ENCODE assay signal across 29 cellular contexts in the genomic region with DNA sequence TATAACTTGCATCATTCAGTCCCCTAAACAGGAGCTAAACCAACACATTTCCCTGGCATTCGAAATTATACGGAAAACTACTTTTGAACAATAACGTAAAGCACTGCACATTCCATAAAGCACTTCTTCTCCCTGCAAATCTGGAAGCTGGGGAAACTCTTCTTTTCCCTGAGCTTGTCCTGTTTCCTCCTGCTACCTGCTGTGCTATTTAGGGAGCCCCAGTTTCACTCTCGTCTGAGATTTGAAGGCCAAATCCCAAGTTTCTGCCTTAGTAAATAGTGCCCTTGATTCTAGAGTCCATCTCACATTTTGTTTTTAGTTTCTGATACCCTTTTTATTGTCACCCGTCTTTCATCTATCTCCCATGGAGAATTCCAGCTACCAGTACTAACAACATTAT.
"Had no signal": no experiment of that assay in that cellular context is flagged by ENCODE, and none has a peak within 500 bp of the region (broad histone marks: within the 10 kb centered on the region; RNA-seq: fewer than 3 reads in every experiment).

No MANE protein-coding gene starts in this region.

- H3K4me1 ChIP-seq: adrenal gland, body of pancreas had no signal

- H3K27ac ChIP-seq: adrenal gland, body of pancreas, epithelial cell of prostate, VCaP had no signal

- H3K27me3 ChIP-seq: adrenal gland, body of pancreas had no signal

- H3K9me3 ChIP-seq: body of pancreas had no signal

- H3K4me3 ChIP-seq: adrenal gland, body of pancreas had no signal

- H3K36me3 ChIP-seq: adrenal gland had no signal

- ATAC-seq: activated CD4-positive, alpha-beta T cell treated with anti-CD3 and anti-CD28 coated beads for 36 hours; activated CD8-positive, alpha-beta memory T cell treated with anti-CD3 and anti-CD28 coated beads, Interleukin-2, amount 10 ng/mL, durations not matched to agents 7 days and 5 days; activated CD8-positive, alpha-beta T cell treated with anti-CD3 and anti-CD28 coated beads, Interleukin-2, amount 10 ng/mL, durations not matched to agents 7 days and 5 days; activated naive CD8-positive, alpha-beta T cell treated with anti-CD3 and anti-CD28 coated beads, Interleukin-2, amount 50 U/mL, for 24 hours; body of pancreas had no signal

- FAIRE-seq: colon, endometrium, endothelial cell of umbilical vein had no signal

- DNase-seq: activated CD4-positive, alpha-beta memory T cell treated with anti-CD3 and anti-CD28 coated beads for 36 hours; activated CD4-positive, alpha-beta T cell treated with anti-CD3 and anti-CD28 coated beads for 36 hours; activated CD4-positive, alpha-beta T cell treated with anti-CD3 and anti-CD28 coated beads, Interleukin-2, amount 10 ng/mL, durations not matched to agents 24 days and 14 days; activated CD4-positive, CD25-positive, alpha-beta regulatory T cell; activated CD4-positive, CD25-positive, alpha-beta regulatory T cell treated with anti-CD3 and anti-CD28 coated beads, Interleukin-2, amount 50 U/mL, for 72 hours; activated CD8-positive, alpha-beta memory T cell treated with anti-CD3 and anti-CD28 coated beads, Interleukin-2, amount 10 ng/mL, durations not matched to agents 7 days and 5 days; activated CD8-positive, alpha-beta memory T cell treated with anti-CD3 and anti-CD28 coated beads, Interleukin-2, amount 50 U/mL, for 4 hours; activated CD8-positive, alpha-beta T cell treated with anti-CD3 and anti-CD28 coated beads, Interleukin-2, amount 10 ng/mL, durations not matched to agents 7 days and 5 days; activated effector memory CD4-positive, alpha-beta T cell treated with anti-CD3 and anti-CD28 coated beads, Interleukin-2, amount 50 U/mL, for 16 hours; activated naive CD4-positive, alpha-beta T cell treated with anti-CD3 and anti-CD28 coated beads for 36 hours; activated naive CD8-positive, alpha-beta T cell treated with anti-CD3 and anti-CD28 coated beads for 36 hours; activated naive CD8-positive, alpha-beta T cell treated with anti-CD3 and anti-CD28 coated beads, Interleukin-2, amount 50 U/mL, for 24 hours; activated T-cell treated with anti-CD3 and anti-CD28 coated beads, Interleukin-2, amount 50 U/mL, for 1 hour; activated T-cell treated with anti-CD3 and anti-CD28 coated beads, Interleukin-2, amount 50 U/mL, for 48 hours; adrenal gland; amygdala; aorta; body of pancreas; caudate nucleus; cortex of kidney; dermis blood vessel endothelial cell; effector CD8-positive, alpha-beta T cell; head of caudate nucleus; T-helper 2 cell had no signal
